ENCODE assay signal across 1 cellular context in the genomic region with DNA sequence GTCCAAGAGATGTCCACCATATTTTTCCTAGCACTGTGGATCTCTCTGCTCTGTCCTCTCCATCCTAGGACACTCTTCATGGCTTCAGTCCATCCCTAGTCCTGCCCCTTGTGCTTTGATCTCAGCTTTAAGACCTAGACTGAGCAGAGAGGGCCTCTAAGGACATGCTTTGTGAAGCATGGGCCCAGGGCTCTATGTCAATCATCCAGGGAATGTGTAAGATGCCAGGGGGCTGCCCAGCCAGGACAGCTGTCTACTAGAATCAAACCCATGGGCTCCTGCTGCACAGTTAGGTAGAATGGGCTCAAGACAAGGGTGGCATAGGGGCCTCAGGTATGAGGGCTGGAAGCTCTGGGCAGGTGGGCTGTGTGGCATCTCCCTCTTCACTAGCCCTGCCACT.
TF ChIP-seq lines count a peak whose summit lies in the region.

No MANE protein-coding gene starts in this region.

TF ChIP-seq in GM23338, 12 proteins besides CTCF, POLR2A, EP300 and RAD21 (continued from another document):
- TF ChIP-seq NANOG (IDR thresholded peaks at IDR 0.05; ENCODE audit: borderline replicate concordance) (no peak), JUNB (IDR thresholded peaks at IDR 0.05; ENCODE audit: unreplicated experiment) (no peak), ZNF114 (CRISPR knock-in tag; IDR thresholded peaks at IDR 0.05) (no peak), ZNF462 (CRISPR knock-in tag; IDR thresholded peaks at IDR 0.05) (no peak), STAT1 (IDR thresholded peaks at IDR 0.05; ENCODE audit: unreplicated experiment) (no peak), CREB1 (CRISPR knock-in tag; IDR thresholded peaks at IDR 0.05; ENCODE audit: low read depth) (no peak), POLR2AphosphoS5 (IDR thresholded peaks at IDR 0.05; ENCODE audit: low read depth) (no peak), ZNF331 (CRISPR knock-in tag; IDR thresholded peaks at IDR 0.05; ENCODE audit: low read depth) (no peak), EZH2 (IDR thresholded peaks at IDR 0.05; ENCODE audit: low read depth, unreplicated experiment) (no peak), EZH2phosphoT487 (IDR thresholded peaks at IDR 0.05; ENCODE audit: unreplicated experiment) (no peak)
- TF ChIP-seq, protein P1, sequence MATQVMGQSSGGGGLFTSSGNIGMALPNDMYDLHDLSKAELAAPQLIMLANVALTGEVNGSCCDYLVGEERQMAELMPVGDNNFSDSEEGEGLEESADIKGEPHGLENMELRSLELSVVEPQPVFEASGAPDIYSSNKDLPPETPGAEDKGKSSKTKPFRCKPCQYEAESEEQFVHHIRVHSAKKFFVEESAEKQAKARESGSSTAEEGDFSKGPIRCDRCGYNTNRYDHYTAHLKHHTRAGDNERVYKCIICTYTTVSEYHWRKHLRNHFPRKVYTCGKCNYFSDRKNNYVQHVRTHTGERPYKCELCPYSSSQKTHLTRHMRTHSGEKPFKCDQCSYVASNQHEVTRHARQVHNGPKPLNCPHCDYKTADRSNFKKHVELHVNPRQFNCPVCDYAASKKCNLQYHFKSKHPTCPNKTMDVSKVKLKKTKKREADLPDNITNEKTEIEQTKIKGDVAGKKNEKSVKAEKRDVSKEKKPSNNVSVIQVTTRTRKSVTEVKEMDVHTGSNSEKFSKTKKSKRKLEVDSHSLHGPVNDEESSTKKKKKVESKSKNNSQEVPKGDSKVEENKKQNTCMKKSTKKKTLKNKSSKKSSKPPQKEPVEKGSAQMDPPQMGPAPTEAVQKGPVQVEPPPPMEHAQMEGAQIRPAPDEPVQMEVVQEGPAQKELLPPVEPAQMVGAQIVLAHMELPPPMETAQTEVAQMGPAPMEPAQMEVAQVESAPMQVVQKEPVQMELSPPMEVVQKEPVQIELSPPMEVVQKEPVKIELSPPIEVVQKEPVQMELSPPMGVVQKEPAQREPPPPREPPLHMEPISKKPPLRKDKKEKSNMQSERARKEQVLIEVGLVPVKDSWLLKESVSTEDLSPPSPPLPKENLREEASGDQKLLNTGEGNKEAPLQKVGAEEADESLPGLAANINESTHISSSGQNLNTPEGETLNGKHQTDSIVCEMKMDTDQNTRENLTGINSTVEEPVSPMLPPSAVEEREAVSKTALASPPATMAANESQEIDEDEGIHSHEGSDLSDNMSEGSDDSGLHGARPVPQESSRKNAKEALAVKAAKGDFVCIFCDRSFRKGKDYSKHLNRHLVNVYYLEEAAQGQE (IDR thresholded peaks at IDR 0.05; ENCODE audit: unreplicated experiment): no peak
